9 cellular contexts compared by ENCODE assay signal in the genomic region with DNA sequence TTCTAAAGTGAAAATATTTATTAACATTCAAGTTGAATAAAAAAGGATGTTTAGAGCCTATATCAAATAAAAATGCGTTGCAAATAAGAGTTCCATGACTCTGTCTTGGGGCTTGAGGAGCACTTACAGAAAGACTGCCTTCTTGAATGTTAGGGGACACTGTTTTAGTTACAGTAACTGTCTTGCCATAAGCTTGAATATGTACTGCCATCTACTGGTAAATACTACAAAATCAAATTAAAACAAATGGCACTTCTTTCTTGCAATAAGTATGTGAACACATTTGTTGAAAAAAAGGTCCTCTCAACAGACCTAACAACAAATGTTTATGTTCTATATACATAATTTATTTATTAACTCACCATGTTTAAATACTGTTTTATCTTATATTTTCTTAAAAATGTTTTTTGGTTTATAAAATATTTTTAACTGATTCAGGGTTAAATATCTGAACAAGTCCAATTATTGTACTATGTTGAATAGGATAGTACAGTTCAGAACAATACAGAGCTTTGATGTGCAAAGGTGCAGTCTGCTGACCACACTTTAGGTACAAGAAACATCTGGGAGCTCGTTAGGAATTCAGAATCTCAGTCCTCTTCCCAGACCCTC.
DNase-seq lines count a peak whose midpoint lies in the region; ATAC-seq and TF ChIP-seq lines count a peak whose summit lies in the region.
"Had no signal": no experiment of that assay in that cellular context is flagged by ENCODE, and none has a peak within 500 bp of the region (broad histone marks: within the 10 kb centered on the region; RNA-seq: fewer than 3 reads in every experiment).

No MANE protein-coding gene starts in this region.

- no peak overlapping the region for H3K9ac ChIP-seq in PC-3 (ENCODE audit: low read length)

- CTCF ChIA-PET in PC-3 (lab: Charles Lee): no interaction called here

- POLR2A ChIA-PET in PC-3 (lab: Charles Lee; ENCODE audit: unreplicated experiment): no interaction called here

- H4K20me1 ChIP-seq in PC-3 (ENCODE audit: low read length): no peaks in the 10 kb centered on the region

- intact Hi-C loops in PC-3 (cut with micrococcal nuclease): loop anchor here (2.0 kb wide), 1 partner anchor 160 kb away; no protein-coding TSS in a partner anchor

- peak; percentile 63 for TF ChIP-seq CTCF in AG10803 (conservative IDR thresholded peaks at IDR 0.05; ENCODE audit: low read length)
- TF ChIP-seq CTCF in PC-3 (conservative IDR thresholded peaks at IDR 0.05; ENCODE audit: low read depth, low read length): peak; percentile 66

- no peak overlapping the region for H3K4me2 ChIP-seq in PC-3 (ENCODE audit: low read length)

- no peaks in the 10 kb centered on the region for H3K27me3 ChIP-seq in PC-3 (ENCODE audit: low read length)
- H3K27me3 ChIP-seq in effector memory CD4-positive, alpha-beta T cell (replicated peaks; ENCODE audit: control insufficient read depth, insufficient read depth, low read length, poor library complexity, severe bottlenecking): no peaks in the 10 kb centered on the region

- H3K9me2 ChIP-seq in PC-3 (replicated peaks; ENCODE audit: low read length): no peaks in the 10 kb centered on the region

- no peak overlapping the region for H2AFZ ChIP-seq in PC-3 (ENCODE audit: low read length)

- no peaks in the 10 kb centered on the region for H3K9me3 ChIP-seq in PC-3 (ENCODE audit: low read length)
- no peaks in the 10 kb centered on the region for H3K9me3 ChIP-seq in effector memory CD4-positive, alpha-beta T cell (ENCODE audit: control insufficient read depth, low read length)

- DNase-seq in AG10803 (ENCODE audit: low read depth) (peak; percentile 62), KG1 (lab: John Stamatoyannopoulos, UW) (peak; percentile 6), PC-3 (peak; percentile 68), fibroblast of peridontal ligament (ENCODE audit: extremely low read depth) (peak; percentile 69), superior temporal gyrus (ENCODE audit: extremely low spot score) (peak; percentile 88)
- no peak for DNase-seq in effector memory CD4-positive, alpha-beta T cell

- no peaks in the 10 kb centered on the region for H3K79me2 ChIP-seq in PC-3 (ENCODE audit: low read length)

- ATAC-seq in GM18861 (IDR thresholded peaks at IDR 0.05; ENCODE audit: unreplicated experiment): peak; percentile 74
- peak; percentile 51 for ATAC-seq in PC-3
- ATAC-seq in HG03520 (IDR thresholded peaks at IDR 0.05; ENCODE audit: unreplicated experiment): no peak

- no peak overlapping the region for H3K27ac ChIP-seq in PC-3 (ENCODE audit: low read length)
- no peak overlapping the region for H3K27ac ChIP-seq in effector memory CD4-positive, alpha-beta T cell (ENCODE audit: insufficient read depth, low read length, poor library complexity, severe bottlenecking)
- H3K27ac ChIP-seq: epithelial cell of prostate had no signal

- no peaks in the 10 kb centered on the region for H3K36me3 ChIP-seq in PC-3 (ENCODE audit: low read depth, low read length)
- H3K36me3 ChIP-seq in effector memory CD4-positive, alpha-beta T cell (ENCODE audit: control insufficient read depth, insufficient read depth, low read length): no peaks in the 10 kb centered on the region

- no peak overlapping the region for H3K4me3 ChIP-seq in AG10803 (ENCODE audit: low read length)
- no peak overlapping the region for H3K4me3 ChIP-seq in PC-3 (ENCODE audit: low read length)
- H3K4me3 ChIP-seq in effector memory CD4-positive, alpha-beta T cell (ENCODE audit: insufficient read depth, low read depth, low read length, poor library complexity, severe bottlenecking): no peak overlapping the region

- no peaks in the 10 kb centered on the region for H3K4me1 ChIP-seq in PC-3 (ENCODE audit: insufficient read depth, low read length)
- H3K4me1 ChIP-seq in effector memory CD4-positive, alpha-beta T cell (ENCODE audit: control insufficient read depth, insufficient read depth, low read length, poor library complexity, severe bottlenecking): no peaks in the 10 kb centered on the region

- no TSS peak for BruUV-seq in PC-3 (replicated peaks; lab: Mats Ljungman, UMichigan)

- no peaks in the 10 kb centered on the region for H3F3A ChIP-seq in PC-3 (ENCODE audit: low read length, unreplicated experiment)

Comparison
In these comparisons a context has a peak if more than half of its experiments do, and no peak if none do; other contexts are left out.
1. DNase-seq: peak in AG10803 (single experiment), KG1 (single experiment), PC-3 (single experiment), fibroblast of peridontal ligament (single experiment) and superior temporal gyrus (single experiment); none in effector memory CD4-positive, alpha-beta T cell (0 of 3).